In genomic region chr10:109963439-109963838, GRCh38 we compare ENCODE assay signal across 20 cellular contexts. TPM values are rescaled to one million over a fixed set of nuclear protein-coding genes. Genes with fewer than 3 reads are reported as not detected.
DNase-seq lines count a peak whose midpoint lies in the region; ATAC-seq and TF ChIP-seq lines count a peak whose summit lies in the region.
"Had no signal": no experiment of that assay in that cellular context is flagged by ENCODE, and none has a peak within 500 bp of the region (broad histone marks: within the 10 kb centered on the region; RNA-seq: fewer than 3 reads in every experiment).

No MANE protein-coding gene starts in this region.

- no peak overlapping the region for H3K4me3 ChIP-seq in AG10803 (ENCODE audit: low read length)
- H3K4me3 ChIP-seq: ascending aorta, coronary artery, suprapubic skin had no signal

- no peak overlapping the region for H3K4me3 Mint-ChIP-seq in nephron progenitor cell
- no peak overlapping the region for H3K4me3 Mint-ChIP-seq in natural killer cell treated with Interleukin-12 subunit alpha and Interleukin-12 subunit beta and Interleukin-15 and Interleukin-18, amount 100 ng/mL, for 72 hours
- H3K4me3 Mint-ChIP-seq: activated naive CD4-positive, alpha-beta T cell treated with anti-CD3 and anti-CD28 coated beads for 36 hours; activated T-cell treated with anti-CD3 and anti-CD28 coated beads, Interleukin-2, amount 50 U/mL, for 4 hours had no signal

- no peaks in the 10 kb centered on the region for H3K36me3 Mint-ChIP-seq in nephron progenitor cell (ENCODE audit: low read depth)
- H3K36me3 Mint-ChIP-seq in natural killer cell treated with Interleukin-12 subunit alpha and Interleukin-12 subunit beta and Interleukin-15 and Interleukin-18, amount 100 ng/mL, for 72 hours = no peaks in the 10 kb centered on the region

- peaks cover 7% of the 10 kb centered on the region for H3K27me3 Mint-ChIP-seq in nephron progenitor cell (ENCODE audit: low read depth, poor library complexity)
- H3K27me3 Mint-ChIP-seq in natural killer cell treated with Interleukin-12 subunit alpha and Interleukin-12 subunit beta and Interleukin-15 and Interleukin-18, amount 100 ng/mL, for 72 hours = no peaks in the 10 kb centered on the region

- H3K9me3 Mint-ChIP-seq in nephron progenitor cell = no peaks in the 10 kb centered on the region
- no peaks in the 10 kb centered on the region for H3K9me3 Mint-ChIP-seq in natural killer cell treated with Interleukin-12 subunit alpha and Interleukin-12 subunit beta and Interleukin-15 and Interleukin-18, amount 100 ng/mL, for 72 hours
- H3K9me3 Mint-ChIP-seq: activated naive CD4-positive, alpha-beta T cell treated with anti-CD3 and anti-CD28 coated beads for 36 hours; activated T-cell treated with anti-CD3 and anti-CD28 coated beads, Interleukin-2, amount 50 U/mL, for 4 hours had no signal

- ATAC-seq in natural killer cell treated with Interleukin-12 subunit alpha and Interleukin-12 subunit beta and Interleukin-15 and Interleukin-18, amount 100 ng/mL, for 72 hours = no peak
- no peak for ATAC-seq in HG03045 (IDR thresholded peaks at IDR 0.05; ENCODE audit: unreplicated experiment)
- ATAC-seq: activated T-cell treated with anti-CD3 and anti-CD28 coated beads, Interleukin-2, amount 50 U/mL, for 4 hours; left cardiac atrium had no signal

- peak overlapping the region; percentile 96 for H3K27ac Mint-ChIP-seq in nephron progenitor cell
- H3K27ac Mint-ChIP-seq in natural killer cell treated with Interleukin-12 subunit alpha and Interleukin-12 subunit beta and Interleukin-15 and Interleukin-18, amount 100 ng/mL, for 72 hours = no peak overlapping the region
- H3K27ac Mint-ChIP-seq: activated naive CD4-positive, alpha-beta T cell treated with anti-CD3 and anti-CD28 coated beads for 36 hours had no signal

- H3K4me1 Mint-ChIP-seq in nephron progenitor cell = peaks cover 74% of the 10 kb centered on the region
- peaks cover 2 to 5% of the 10 kb centered on the region in 2 donors for H3K4me1 Mint-ChIP-seq in natural killer cell treated with Interleukin-12 subunit alpha and Interleukin-12 subunit beta and Interleukin-15 and Interleukin-18, amount 100 ng/mL, for 72 hours (ENCODE audit: low read depth in 2 of 2)

- DNase-seq in AG10803 (ENCODE audit: low read depth) (peak; percentile 76), NCI-H2171 treated with DMSO at 0.1 percent for 48 hours (lab: John Stamatoyannopoulos, UW) (peak; percentile 49), cerebellum (ENCODE audit: low spot score) (peak; percentile 66), nephron progenitor cell (no peak), GOT3 (lab: John Stamatoyannopoulos, UW) (no peak)
- DNase-seq in stimulated activated CD4-positive, alpha-beta T cell treated with anti-CD3 and anti-CD28 coated beads, Interleukin-4, amount 100 ng/mL, for 24 hours = no peak
- DNase-seq in natural killer cell treated with Interleukin-12 subunit alpha and Interleukin-12 subunit beta and Interleukin-15 and Interleukin-18, amount 100 ng/mL, for 72 hours (ENCODE audit: low spot score) = no peak
- DNase-seq: activated naive CD4-positive, alpha-beta T cell treated with anti-CD3 and anti-CD28 coated beads for 36 hours; activated T-cell treated with anti-CD3 and anti-CD28 coated beads, Interleukin-2, amount 50 U/mL, for 4 hours; Kasumi-1; left cardiac atrium; NCI-H1092; NCI-H2107; NCI-H524 treated with DMSO at 0.1 percent for 48 hours; SHP77; stimulated activated CD4-positive, alpha-beta T cell treated with anti-CD3 and anti-CD28 coated beads, Interleukin-12 subunit alpha, Interleukin-12 subunit beta, amount 100 ng/mL, for 4 hours had no signal

- TF ChIP-seq CTCF in AG10803 (conservative IDR thresholded peaks at IDR 0.05; ENCODE audit: low read length) = no peak
- TF ChIP-seq CTCF in nephron progenitor cell (IDR thresholded peaks at IDR 0.05) = no peak

RNA-seq across cellular contexts. Expression of gene XPNPEP1, which starts 40.1 kb away (rescaled TPM):
- total RNA-seq in cerebellum = 61.5 TPM
- total RNA-seq in natural killer cell treated with Interleukin-12 subunit alpha and Interleukin-12 subunit beta and Interleukin-15 and Interleukin-18, amount 100 ng/mL, for 72 hours = 10 to 100 TPM; 98.8 to 99.9 TPM

RNA-seq across cellular contexts. Expression of gene ADD3, which starts 44.3 kb away (rescaled TPM):
- 124 TPM for total RNA-seq in cerebellum
- 10 to 100 TPM; 44.0 to 81.5 TPM for total RNA-seq in natural killer cell treated with Interleukin-12 subunit alpha and Interleukin-12 subunit beta and Interleukin-15 and Interleukin-18, amount 100 ng/mL, for 72 hours

Comparison
In these comparisons a context has a peak if more than half of its experiments do, and no peak if none do; other contexts are left out.
1. DNase-seq: peak in AG10803 (single experiment), NCI-H2171 treated with DMSO at 0.1 percent for 48 hours (single experiment) and cerebellum (single experiment); none in nephron progenitor cell (single experiment), GOT3 (single experiment), stimulated activated CD4-positive, alpha-beta T cell treated with anti-CD3 and anti-CD28 coated beads, Interleukin-4, amount 100 ng/mL, for 24 hours (single experiment) and natural killer cell treated with Interleukin-12 subunit alpha and Interleukin-12 subunit beta and Interleukin-15 and Interleukin-18, amount 100 ng/mL, for 72 hours (single experiment).